ENCODE assay signal across 8 cellular contexts in genomic region chr16:23453338-23454052, GRCh38. TPM values are rescaled to one million over a fixed set of nuclear protein-coding genes. Genes with fewer than 3 reads are reported as not detected.
A peak's percentile ranks its signal among the peaks of the same experiment; 100 is the strongest.
DNase-seq lines count a peak whose midpoint lies in the region; ATAC-seq and TF ChIP-seq lines count a peak whose summit lies in the region.

No MANE protein-coding gene starts in this region.

- no peak for ATAC-seq in stimulated activated naive CD8-positive, alpha-beta T cell treated with anti-CD3 and anti-CD28 coated beads, Interleukin-15, amount 100 ng/mL, for 72 hours

- H3K4me3 ChIP-seq in iPS-11a (ENCODE audit: low read depth, low read length): peak overlapping the region; percentile 95

- peaks cover 32% of the 10 kb centered on the region for H3K4me1 Mint-ChIP-seq in HFFc6 (ENCODE audit: low read depth)
- peaks cover 27% of the 10 kb centered on the region for H3K4me1 Mint-ChIP-seq in activated CD4-positive, alpha-beta memory T cell treated with anti-CD3 and anti-CD28 coated beads, Interleukin-2, amount 10 ng/mL, durations not matched to agents 7 days and 5 days
- H3K4me1 Mint-ChIP-seq in stimulated activated naive CD8-positive, alpha-beta T cell treated with anti-CD3 and anti-CD28 coated beads, Interleukin-15, amount 100 ng/mL, for 72 hours: peaks cover 38% of the 10 kb centered on the region

- H3K27ac Mint-ChIP-seq in HFFc6: peak overlapping the region; percentile 84
- H3K27ac Mint-ChIP-seq in activated CD4-positive, alpha-beta memory T cell treated with anti-CD3 and anti-CD28 coated beads, Interleukin-2, amount 10 ng/mL, durations not matched to agents 7 days and 5 days: peak overlapping the region; percentile 58
- H3K27ac Mint-ChIP-seq in stimulated activated naive CD8-positive, alpha-beta T cell treated with anti-CD3 and anti-CD28 coated beads, Interleukin-15, amount 100 ng/mL, for 72 hours: peak overlapping the region; percentile 76 to 90

- no peak for TF ChIP-seq CTCF in HFFc6 (IDR thresholded peaks at IDR 0.05)

- POLR2A ChIA-PET in activated CD4-positive, alpha-beta memory T cell treated with anti-CD3 and anti-CD28 coated beads, Interleukin-2, amount 10 ng/mL, durations not matched to agents 7 days and 5 days (lab: Charles Lee): interaction anchor here (1.0 to 1.7 kb wide), 2 partner anchors 105 to 187 kb away, joined by 3 to 6 read pairs; partner anchors contain the start of gene PALB2

- peaks cover 9% of the 10 kb centered on the region for H3K36me3 Mint-ChIP-seq in HFFc6 (ENCODE audit: low read depth)
- H3K36me3 Mint-ChIP-seq in activated CD4-positive, alpha-beta memory T cell treated with anti-CD3 and anti-CD28 coated beads, Interleukin-2, amount 10 ng/mL, durations not matched to agents 7 days and 5 days (ENCODE audit: low read depth): no peaks in the 10 kb centered on the region

- no peaks in the 10 kb centered on the region for H3K9me3 Mint-ChIP-seq in HFFc6
- H3K9me3 Mint-ChIP-seq in activated CD4-positive, alpha-beta memory T cell treated with anti-CD3 and anti-CD28 coated beads, Interleukin-2, amount 10 ng/mL, durations not matched to agents 7 days and 5 days: no peaks in the 10 kb centered on the region
- no peaks in the 10 kb centered on the region for H3K9me3 Mint-ChIP-seq in stimulated activated naive CD8-positive, alpha-beta T cell treated with anti-CD3 and anti-CD28 coated beads, Interleukin-15, amount 100 ng/mL, for 72 hours

- peak overlapping the region; percentile 94 for H3K4me3 Mint-ChIP-seq in HFFc6
- peak overlapping the region; percentile 90 for H3K4me3 Mint-ChIP-seq in activated CD4-positive, alpha-beta memory T cell treated with anti-CD3 and anti-CD28 coated beads, Interleukin-2, amount 10 ng/mL, durations not matched to agents 7 days and 5 days
- H3K4me3 Mint-ChIP-seq in stimulated activated naive CD8-positive, alpha-beta T cell treated with anti-CD3 and anti-CD28 coated beads, Interleukin-15, amount 100 ng/mL, for 72 hours: peak overlapping the region; percentile 88 to 97

- no peaks in the 10 kb centered on the region; the same call in 1 of the 2 replicates for H3K27me3 Mint-ChIP-seq in HFFc6 (ENCODE audit: insufficient read depth)
- no peaks in the 10 kb centered on the region for H3K27me3 Mint-ChIP-seq in activated CD4-positive, alpha-beta memory T cell treated with anti-CD3 and anti-CD28 coated beads, Interleukin-2, amount 10 ng/mL, durations not matched to agents 7 days and 5 days
- no peaks in the 10 kb centered on the region for H3K27me3 Mint-ChIP-seq in stimulated activated naive CD8-positive, alpha-beta T cell treated with anti-CD3 and anti-CD28 coated beads, Interleukin-15, amount 100 ng/mL, for 72 hours

- CTCF ChIA-PET in activated CD4-positive, alpha-beta memory T cell treated with anti-CD3 and anti-CD28 coated beads, Interleukin-2, amount 10 ng/mL, durations not matched to agents 7 days and 5 days (lab: Charles Lee): interaction anchor here (0.7 to 3.0 kb wide), 3 partner anchors 16 to 104 kb away, joined by 3 to 15 read pairs (median 4); partner anchors contain the start of genes EARS2 and UBFD1

- DNase-seq in HFFc6: no peak
- no peak for DNase-seq in activated CD4-positive, alpha-beta memory T cell treated with anti-CD3 and anti-CD28 coated beads, Interleukin-2, amount 10 ng/mL, durations not matched to agents 7 days and 5 days
- DNase-seq in stimulated activated naive CD8-positive, alpha-beta T cell treated with anti-CD3 and anti-CD28 coated beads, Interleukin-15, amount 100 ng/mL, for 72 hours: no peak
- DNase-seq in NCI-H2227 treated with DMSO at 0.1 percent for 48 hours (lab: John Stamatoyannopoulos, UW): no peak
- no peak for DNase-seq in Kasumi-1 (lab: John Stamatoyannopoulos, UW)
- no peak for DNase-seq in stimulated activated CD4-positive, alpha-beta T cell treated with anti-CD3 and anti-CD28 coated beads, Interleukin-4, amount 100 ng/mL, for 1 hour
- DNase-seq in activated gamma-delta T cell treated with Interleukin-2 at 50 U/mL for 16 hours: no peak

RNA-seq across cellular contexts. Expression of gene COG7, which starts 0.5 kb away (rescaled TPM):
- total RNA-seq in HFFc6 (2021; fragmentation: NEBNext Ultra II Directional; extraction: Animal tissue kit (Norgen Biotek cat#: 25700)): 10 to 100 TPM; 17.7 to 21.2 (median 19.7) TPM
- 10 to 100 TPM; 18.0 to 19.0 TPM for total RNA-seq in activated CD4-positive, alpha-beta memory T cell treated with anti-CD3 and anti-CD28 coated beads, Interleukin-2, amount 10 ng/mL, durations not matched to agents 7 days and 5 days

RNA-seq across cellular contexts. Expression of gene GGA2, which starts 56.8 kb away (rescaled TPM):
- total RNA-seq in HFFc6 (2021; fragmentation: NEBNext Ultra II Directional; extraction: Animal tissue kit (Norgen Biotek cat#: 25700)): 10 to 100 TPM; 28.1 to 38.0 (median 35.7) TPM
- total RNA-seq in activated CD4-positive, alpha-beta memory T cell treated with anti-CD3 and anti-CD28 coated beads, Interleukin-2, amount 10 ng/mL, durations not matched to agents 7 days and 5 days: 10 to 100 TPM; 95.3 to 97.8 TPM
